In the genomic region with DNA sequence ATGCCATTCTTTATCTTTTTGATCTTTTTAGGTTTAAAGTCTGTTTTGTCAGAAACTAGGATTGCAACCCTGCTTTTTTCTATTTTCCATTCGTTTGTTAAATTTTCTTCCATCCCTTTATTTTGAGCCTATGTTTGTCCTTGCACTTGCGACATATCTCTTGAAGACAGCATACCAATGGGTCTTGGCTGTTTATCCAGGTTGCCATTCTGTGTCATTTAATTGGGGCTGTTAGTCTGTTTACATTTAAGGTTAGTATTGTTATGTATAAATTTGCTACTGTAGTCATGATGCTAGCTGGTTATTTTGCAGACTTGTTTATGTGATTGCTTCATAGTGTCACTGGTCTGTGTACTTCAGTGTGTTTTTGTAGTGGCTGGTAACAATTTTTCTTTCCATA, we compare ENCODE assay signal across 11 cellular contexts. TPM values are rescaled to one million over a fixed set of nuclear protein-coding genes. Genes with fewer than 3 reads are reported as not detected.
"Had no signal": no experiment of that assay in that cellular context is flagged by ENCODE, and none has a peak within 500 bp of the region (broad histone marks: within the 10 kb centered on the region; RNA-seq: fewer than 3 reads in every experiment).

No MANE protein-coding gene starts in this region.

RNA-seq across cellular contexts. Expression of a gene that starts 32.1 kb away (rescaled TPM):
- total RNA-seq: subcutaneous adipose tissue, suprapubic skin, thoracic aorta, thyroid gland, tibial nerve, transverse colon, upper lobe of left lung, upper lobe of right lung, ureter, vagina had no signal
- polyA plus RNA-seq: stomach had no signal
